ENCODE assay signal across 21 cellular contexts in genomic region chrX:109873983-109874382, GRCh38.
"Had no signal": no experiment of that assay in that cellular context is flagged by ENCODE, and none has a peak within 500 bp of the region (broad histone marks: within the 10 kb centered on the region; RNA-seq: fewer than 3 reads in every experiment).

No MANE protein-coding gene starts in this region.

- H3K36me3 Mint-ChIP-seq: mesothelial cell of epicardium, natural killer cell, type B pancreatic cell had no signal

- H3K4me1 Mint-ChIP-seq: central memory CD8-positive, alpha-beta T cell; mesothelial cell of epicardium; natural killer cell; neural crest cell had no signal

- ATAC-seq: gastroesophageal sphincter, left cardiac atrium, left ventricle myocardium superior, natural killer cell had no signal

- H3K36me3 ChIP-seq: gastroesophageal sphincter, ovary, right atrium auricular region, sigmoid colon, suprapubic skin, thyroid gland, uterus had no signal

- DNase-seq: cortex of kidney; glutamatergic neuron; kidney; left cardiac atrium; left ventricle myocardium superior; natural killer cell; nucleus accumbens; ovary; sigmoid colon; stimulated activated CD4-positive, alpha-beta T cell treated with anti-CD3 and anti-CD28 coated beads, Interleukin-2, amount 100 ng/mL, for 24 hours; stimulated activated naive CD4-positive, alpha-beta T cell; thyroid gland; uterus had no signal

- H3K27ac Mint-ChIP-seq: mesothelial cell of epicardium, natural killer cell, type B pancreatic cell had no signal

- H3K27me3 ChIP-seq: gastroesophageal sphincter, ovary, right atrium auricular region, sigmoid colon, suprapubic skin, thyroid gland, uterus had no signal

- H3K9me3 Mint-ChIP-seq: central memory CD8-positive, alpha-beta T cell; mesothelial cell of epicardium; natural killer cell; neural crest cell; type B pancreatic cell had no signal

- H3K4me3 ChIP-seq: gastroesophageal sphincter, ovary, right atrium auricular region, sigmoid colon, skin epidermis, suprapubic skin, thyroid gland, uterus had no signal

- H3K4me1 ChIP-seq: gastroesophageal sphincter, right atrium auricular region, sigmoid colon, suprapubic skin, thyroid gland, uterus had no signal

- H3K27ac ChIP-seq: gastroesophageal sphincter, ovary, right atrium auricular region, sigmoid colon, suprapubic skin, thyroid gland, uterus had no signal

- H3K4me3 Mint-ChIP-seq: central memory CD8-positive, alpha-beta T cell; mesothelial cell of epicardium; natural killer cell; neural crest cell; type B pancreatic cell had no signal

- H3K9me3 ChIP-seq: gastroesophageal sphincter, ovary, right atrium auricular region, sigmoid colon, suprapubic skin, thyroid gland, uterus had no signal
